Comparison of ENCODE assay signal across 10 cellular contexts in the genomic region with DNA sequence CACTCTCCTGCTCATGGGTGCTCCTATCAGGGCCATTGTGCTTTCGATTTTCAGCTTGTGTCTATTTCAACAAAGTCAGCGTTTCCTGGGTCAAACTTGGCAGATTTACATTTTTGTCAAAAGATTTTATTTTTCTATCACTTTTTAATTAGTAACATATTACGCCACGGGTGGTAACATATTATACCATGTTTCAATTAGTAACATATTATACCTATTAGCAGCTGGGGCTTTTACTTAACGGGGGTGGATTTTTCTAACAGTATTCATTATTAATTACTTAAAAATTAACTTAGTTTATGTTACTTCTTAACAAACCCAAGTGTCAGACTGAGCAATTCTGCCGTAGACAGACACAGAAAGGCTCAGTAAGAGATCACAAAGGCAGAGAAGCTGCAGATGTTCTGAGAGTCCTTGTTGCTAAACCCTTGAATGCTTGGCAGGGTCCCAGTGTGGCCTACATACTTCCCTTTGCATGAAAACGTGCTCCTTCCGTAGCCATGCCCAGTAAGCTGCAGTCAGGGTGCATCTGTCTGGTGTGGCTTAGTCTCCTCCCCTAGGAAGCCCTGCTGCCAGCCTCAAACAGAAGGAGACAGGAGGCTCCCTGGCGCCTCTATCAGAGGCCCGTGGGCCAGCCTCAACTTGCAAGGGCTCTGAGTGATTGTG.
DNase-seq lines count a peak whose midpoint lies in the region; ATAC-seq, FAIRE-seq and TF ChIP-seq lines count a peak whose summit lies in the region.
"Had no signal": no experiment of that assay in that cellular context is flagged by ENCODE, and none has a peak within 500 bp of the region (broad histone marks: within the 10 kb centered on the region; RNA-seq: fewer than 3 reads in every experiment).

No MANE protein-coding gene starts in this region.

- POLR2A ChIA-PET in HepG2 (lab: Yijun Ruan, JAX) = no interaction called here

- intact Hi-C loops in right lobe of liver (cut with DNase I) (no loop called here), HepG2 (cut with micrococcal nuclease; ENCODE audit: unreplicated experiment) (no loop called here), colonic mucosa (cut with DNase I) (no loop called here), vagina (cut with DNase I) (no loop called here)
- intact Hi-C loops in activated T-helper 2 cell treated with anti-CD3 and anti-CD28 coated beads, Interferon-gamma antibody, Interleukin-2, Interleukin-4, amounts not matched to agents 10 μg/mL and 5 μg/mL and 100 μg/mL, durations not matched to agents 14 hours and 24 hours and 36 hours (cut with micrococcal nuclease) = no loop called here

- no peaks in the 10 kb centered on the region for H3K9me3 ChIP-seq in right lobe of liver
- no peaks in the 10 kb centered on the region for H3K9me3 ChIP-seq in HepG2 (ENCODE audit: low read length)
- H3K9me3 ChIP-seq in colonic mucosa = no peaks in the 10 kb centered on the region
- H3K9me3 ChIP-seq in vagina = no peaks in the 10 kb centered on the region
- no peaks in the 10 kb centered on the region for H3K9me3 ChIP-seq in trophoblast cell (ENCODE audit: insufficient read depth, low read depth, low read length)

- H3K36me3 Mint-ChIP-seq in activated T-helper 2 cell treated with anti-CD3 and anti-CD28 coated beads, Interferon-gamma antibody, Interleukin-2, Interleukin-4, amounts not matched to agents 10 μg/mL and 5 μg/mL and 100 μg/mL, durations not matched to agents 14 hours and 24 hours and 36 hours (ENCODE audit: low read depth) = no peaks in the 10 kb centered on the region
- H3K36me3 Mint-ChIP-seq: CD4-positive, CD25-positive, alpha-beta regulatory T cell had no signal

- WGBS in right lobe of liver (ENCODE audit: insufficient coverage, low coverage, low lambda C conversion rate, missing lambda C conversion rate) = 66% methylated on average over 6 of the region's 10 CpGs
- WGBS in HepG2 (ENCODE audit: low lambda C conversion rate) = 16% methylated on average over 8 of the region's 10 CpGs
- WGBS in trophoblast cell (ENCODE audit: extremely low coverage, insufficient coverage, insufficient read length) = no CpG with 5 or more reads among the region's 10 CpGs

- H3K27me3 Mint-ChIP-seq in activated T-helper 2 cell treated with anti-CD3 and anti-CD28 coated beads, Interferon-gamma antibody, Interleukin-2, Interleukin-4, amounts not matched to agents 10 μg/mL and 5 μg/mL and 100 μg/mL, durations not matched to agents 14 hours and 24 hours and 36 hours (ENCODE audit: low read depth) = no peaks in the 10 kb centered on the region
- H3K27me3 Mint-ChIP-seq: CD4-positive, CD25-positive, alpha-beta regulatory T cell had no signal

- no peaks in the 10 kb centered on the region for H3K4me1 Mint-ChIP-seq in activated T-helper 2 cell treated with anti-CD3 and anti-CD28 coated beads, Interferon-gamma antibody, Interleukin-2, Interleukin-4, amounts not matched to agents 10 μg/mL and 5 μg/mL and 100 μg/mL, durations not matched to agents 14 hours and 24 hours and 36 hours (ENCODE audit: low read depth)
- H3K4me1 Mint-ChIP-seq: CD4-positive, CD25-positive, alpha-beta regulatory T cell had no signal

- no peaks in the 10 kb centered on the region for H3K79me2 ChIP-seq in HepG2 (ENCODE audit: insufficient read depth, low read length)
- H3K79me2 ChIP-seq in trophoblast cell (ENCODE audit: control insufficient read depth, insufficient read depth, low read length, poor library complexity) = no peaks in the 10 kb centered on the region

- no peak overlapping the region for H2BK12ac ChIP-seq in trophoblast cell (ENCODE audit: low read length)

- in situ Hi-C loops in HepG2 (cut with HindIII; ENCODE audit: extremely low pct_ligation_motif_present, low pct_unique_long_range_greater_than_20kb) = no loop called here

- H3K27me3 ChIP-seq in right lobe of liver (no peaks in the 10 kb centered on the region), HepG2 (ENCODE audit: control insufficient read depth in 1 of 2, insufficient read depth in 2 of 2, low read length in 2 of 2) (peaks cover 0 to 1% of the 10 kb centered on the region in 2 experiments; a peak in 1 of 5 replicates), colonic mucosa (no peaks in the 10 kb centered on the region), vagina (no peaks in the 10 kb centered on the region), trophoblast cell (ENCODE audit: insufficient read depth, low read length) (no peaks in the 10 kb centered on the region)

- TF ChIP-seq CTCF in right lobe of liver (IDR thresholded peaks at IDR 0.05) = no peak
- TF ChIP-seq CTCF in HepG2 (CRISPR knock-in tag; IDR thresholded peaks at IDR 0.05) = no peak
- TF ChIP-seq CTCF in colonic mucosa (IDR thresholded peaks at IDR 0.05) = no peak
- no peak for TF ChIP-seq CTCF in vagina (IDR thresholded peaks at IDR 0.05)

- H3K9ac ChIP-seq in HepG2 (ENCODE audit: insufficient read depth, low read depth, low read length) (no peak overlapping the region), colonic mucosa (ENCODE audit: low read depth in 2 of 2, low read length in 2 of 2) (no peak overlapping the region), trophoblast cell (ENCODE audit: low read length) (no peak overlapping the region)

- no peak overlapping the region for H3K18ac ChIP-seq in trophoblast cell (ENCODE audit: low read length)

- no peak for TF ChIP-seq EP300 in HepG2 (IDR thresholded peaks at IDR 0.05; ENCODE audit: low read depth in 2 of 2, low read length in 2 of 2)
- TF ChIP-seq EP300 in HepG2 (CRISPR knock-in tag; IDR thresholded peaks at IDR 0.05; ENCODE audit: borderline replicate concordance) = no peak

- H3K4me1 ChIP-seq in right lobe of liver (no peaks in the 10 kb centered on the region), HepG2 (ENCODE audit: insufficient read depth, low read length) (no peaks in the 10 kb centered on the region), colonic mucosa (no peaks in the 10 kb centered on the region), vagina (peaks cover 10% of the 10 kb centered on the region), trophoblast cell (ENCODE audit: control insufficient read depth in 1 of 2, insufficient read depth in 2 of 2, low read length in 2 of 2) (no peaks in the 10 kb centered on the region)

- BruUV-seq in HepG2 (replicated peaks; lab: Mats Ljungman, UMichigan) = no TSS peak

- no peak overlapping the region for H3K27ac Mint-ChIP-seq in activated T-helper 2 cell treated with anti-CD3 and anti-CD28 coated beads, Interferon-gamma antibody, Interleukin-2, Interleukin-4, amounts not matched to agents 10 μg/mL and 5 μg/mL and 100 μg/mL, durations not matched to agents 14 hours and 24 hours and 36 hours
- H3K27ac Mint-ChIP-seq: CD4-positive, CD25-positive, alpha-beta regulatory T cell had no signal

- no peak overlapping the region for H2BK120ac ChIP-seq in trophoblast cell (ENCODE audit: insufficient read depth, low read length, poor library complexity)

- H3K4me2 ChIP-seq in HepG2 (ENCODE audit: low read depth, low read length) (no peak overlapping the region), trophoblast cell (ENCODE audit: low read length) (no peak overlapping the region)

- no peak overlapping the region for H3K14ac ChIP-seq in trophoblast cell (ENCODE audit: low read length)

- H4K91ac ChIP-seq in trophoblast cell (ENCODE audit: low read depth, low read length) = no peak overlapping the region

- H3K4me3 Mint-ChIP-seq in activated T-helper 2 cell treated with anti-CD3 and anti-CD28 coated beads, Interferon-gamma antibody, Interleukin-2, Interleukin-4, amounts not matched to agents 10 μg/mL and 5 μg/mL and 100 μg/mL, durations not matched to agents 14 hours and 24 hours and 36 hours (ENCODE audit: low read depth) = no peak overlapping the region
- H3K4me3 Mint-ChIP-seq: CD4-positive, CD25-positive, alpha-beta regulatory T cell had no signal

- no peak overlapping the region for H3K4me3 ChIP-seq in right lobe of liver
- no peak overlapping the region for H3K4me3 ChIP-seq in HepG2 (replicated peaks in 1 of 3; ENCODE audit: insufficient read depth in 1 of 3, low read depth in 2 of 3, low read length in 3 of 3)
- no peak overlapping the region for H3K4me3 ChIP-seq in colonic mucosa
- H3K4me3 ChIP-seq in vagina = no peak overlapping the region
- no peak overlapping the region for H3K4me3 ChIP-seq in trophoblast cell (ENCODE audit: low read depth, low read length)

- no peak overlapping the region for H3K4ac ChIP-seq in trophoblast cell (ENCODE audit: low read depth, low read length)

- no peaks in the 10 kb centered on the region for H3K79me1 ChIP-seq in trophoblast cell (ENCODE audit: low read length)

- H3K27ac ChIP-seq in right lobe of liver (no peak overlapping the region), HepG2 (ENCODE audit: extremely low read length, insufficient read depth, low read length) (no peak overlapping the region), colonic mucosa (no peak overlapping the region), vagina (peak overlapping the region; percentile 5), trophoblast cell (ENCODE audit: low read depth, low read length) (no peak overlapping the region)

- TF ChIP-seq POLR2A in right lobe of liver (IDR thresholded peaks at IDR 0.05) (no peak), HepG2 (IDR thresholded peaks at IDR 0.05; ENCODE audit: insufficient read depth in 1 of 2, low read depth in 2 of 2, low read length in 2 of 2) (no peak), vagina (IDR thresholded peaks at IDR 0.05) (no peak)

- H3K23ac ChIP-seq in trophoblast cell (ENCODE audit: low read length) = no peak overlapping the region

- no peak overlapping the region for H2BK5ac ChIP-seq in trophoblast cell (ENCODE audit: low read depth, low read length, poor library complexity)

- H2AK5ac ChIP-seq in trophoblast cell (ENCODE audit: low read length) = no peak overlapping the region

- H3K36me3 ChIP-seq in right lobe of liver (no peaks in the 10 kb centered on the region), HepG2 (replicated peaks in 1 of 2; ENCODE audit: control insufficient read depth in 1 of 2, insufficient read depth in 2 of 2, low read length in 2 of 2) (no peaks in the 10 kb centered on the region), colonic mucosa (no peaks in the 10 kb centered on the region), vagina (no peaks in the 10 kb centered on the region), trophoblast cell (ENCODE audit: control insufficient read depth in 1 of 2, insufficient read depth in 2 of 2, low read length in 2 of 2) (no peaks in the 10 kb centered on the region)

- CTCF ChIA-PET in HepG2 (lab: Yijun Ruan, JAX; ENCODE audit: low intra/inter-chr PET ratio, low total read pairs) = no interaction called here

- DNase-seq in right lobe of liver = no peak
- no peak for DNase-seq in HepG2 (ENCODE audit: low spot score)
- peak; percentile 30 for DNase-seq in colonic mucosa
- no peak for DNase-seq in vagina (ENCODE audit: extremely low spot score in 2 of 2)
- no peak for DNase-seq in trophoblast cell
- DNase-seq in activated T-helper 2 cell treated with anti-CD3 and anti-CD28 coated beads, Interferon-gamma antibody, Interleukin-2, Interleukin-4, amounts not matched to agents 10 μg/mL and 5 μg/mL and 100 μg/mL, durations not matched to agents 14 hours and 24 hours and 36 hours (ENCODE audit: low spot score) = no peak
- DNase-seq: activated effector memory CD4-positive, alpha-beta T cell treated with anti-CD3 and anti-CD28 coated beads, Interleukin-2, amount 50 U/mL, for 16 hours; CD4-positive, CD25-positive, alpha-beta regulatory T cell had no signal

- H4K20me1 ChIP-seq in HepG2 (ENCODE audit: insufficient read depth, low read length) = no peaks in the 10 kb centered on the region

- TF ChIP-seq RAD21 in HepG2 (CRISPR knock-in tag; IDR thresholded peaks at IDR 0.05) = no peak

- peak in 3 of 4 donors; percentile 36 to 45 (median 36) for ATAC-seq in right lobe of liver
- ATAC-seq in HepG2 = no peak
- peak; percentile 90 for ATAC-seq in HG03354 (IDR thresholded peaks at IDR 0.05; ENCODE audit: poor library complexity, severe bottlenecking, unreplicated experiment)
- no peak for ATAC-seq in HG02885 (IDR thresholded peaks at IDR 0.05; ENCODE audit: poor library complexity, unreplicated experiment)

- no peak overlapping the region for H2AFZ ChIP-seq in HepG2 (ENCODE audit: low read length)
- H2AFZ ChIP-seq in trophoblast cell (ENCODE audit: insufficient read depth, low read length, poor library complexity) = no peak overlapping the region

- no peak overlapping the region for H4K8ac ChIP-seq in trophoblast cell (ENCODE audit: low read depth, low read length)

- H4K12ac ChIP-seq in trophoblast cell (ENCODE audit: low read depth, low read length) = no peak overlapping the region

- no peaks in the 10 kb centered on the region for H3K9me3 Mint-ChIP-seq in activated T-helper 2 cell treated with anti-CD3 and anti-CD28 coated beads, Interferon-gamma antibody, Interleukin-2, Interleukin-4, amounts not matched to agents 10 μg/mL and 5 μg/mL and 100 μg/mL, durations not matched to agents 14 hours and 24 hours and 36 hours

- no peak for FAIRE-seq in HepG2 (lab: Jason Lieb, UNC)

Comparison
In these comparisons a context has a peak if more than half of its experiments do, and no peak if none do; other contexts are left out.
1. ATAC-seq: peak in right lobe of liver (3 of 4) and HG03354 (single experiment); none in HepG2 (single experiment) and HG02885 (single experiment).